In the genomic region with DNA sequence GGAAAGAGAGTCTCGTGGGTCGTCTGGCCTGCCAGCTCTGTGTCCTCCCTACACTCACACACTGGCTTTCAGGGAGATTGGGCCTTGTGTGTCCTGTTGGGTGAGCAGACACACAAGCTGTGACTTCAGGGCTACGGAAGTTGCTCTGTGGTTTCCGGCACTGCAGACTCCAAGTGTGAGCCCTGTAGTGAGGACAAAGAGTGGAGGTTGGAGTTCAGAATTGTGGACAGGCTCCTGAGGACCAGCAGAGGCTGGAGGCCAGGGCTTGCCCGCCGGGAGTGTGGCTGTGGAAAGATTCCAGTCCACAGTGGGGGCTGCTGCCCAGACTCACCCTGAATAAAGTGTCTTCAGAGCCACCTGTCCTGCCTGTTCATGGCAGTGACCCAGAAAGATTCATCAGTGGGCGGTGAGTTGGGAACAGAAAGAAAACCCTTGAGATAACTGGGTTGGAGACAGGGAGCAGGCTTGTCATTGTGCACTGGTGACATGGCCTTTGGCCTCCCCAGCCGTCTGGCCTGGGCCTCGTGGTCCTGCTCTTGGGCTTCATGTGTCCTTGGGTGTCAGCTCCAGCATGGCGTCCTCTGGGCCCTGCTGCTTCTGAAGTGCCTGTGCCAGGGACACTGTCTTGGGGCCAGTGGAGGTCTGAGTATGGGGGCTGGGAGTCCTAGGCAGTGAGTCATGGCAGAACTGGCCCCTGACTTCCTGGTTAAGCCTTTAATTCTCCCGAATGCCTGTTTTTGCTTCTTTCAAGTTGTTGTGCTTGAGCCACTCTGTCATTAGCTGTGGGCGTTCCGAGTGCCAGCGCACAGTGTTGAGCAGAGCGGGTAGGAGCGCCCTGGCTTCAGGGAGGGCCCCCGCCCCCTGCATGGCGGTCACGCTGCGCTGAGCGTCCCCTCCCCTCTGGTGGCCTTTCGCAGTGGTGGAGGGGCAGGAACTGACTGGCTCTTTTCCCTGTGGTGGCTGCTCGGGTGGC, we compare ENCODE assay signal across 1 cellular context.
TF ChIP-seq lines count a peak whose summit lies in the region.

No MANE protein-coding gene starts in this region.

TF ChIP-seq in HepG2, 621 proteins besides CTCF, POLR2A, EP300 and RAD21 (continued from another document):
- TF ChIP-seq, protein P1, sequence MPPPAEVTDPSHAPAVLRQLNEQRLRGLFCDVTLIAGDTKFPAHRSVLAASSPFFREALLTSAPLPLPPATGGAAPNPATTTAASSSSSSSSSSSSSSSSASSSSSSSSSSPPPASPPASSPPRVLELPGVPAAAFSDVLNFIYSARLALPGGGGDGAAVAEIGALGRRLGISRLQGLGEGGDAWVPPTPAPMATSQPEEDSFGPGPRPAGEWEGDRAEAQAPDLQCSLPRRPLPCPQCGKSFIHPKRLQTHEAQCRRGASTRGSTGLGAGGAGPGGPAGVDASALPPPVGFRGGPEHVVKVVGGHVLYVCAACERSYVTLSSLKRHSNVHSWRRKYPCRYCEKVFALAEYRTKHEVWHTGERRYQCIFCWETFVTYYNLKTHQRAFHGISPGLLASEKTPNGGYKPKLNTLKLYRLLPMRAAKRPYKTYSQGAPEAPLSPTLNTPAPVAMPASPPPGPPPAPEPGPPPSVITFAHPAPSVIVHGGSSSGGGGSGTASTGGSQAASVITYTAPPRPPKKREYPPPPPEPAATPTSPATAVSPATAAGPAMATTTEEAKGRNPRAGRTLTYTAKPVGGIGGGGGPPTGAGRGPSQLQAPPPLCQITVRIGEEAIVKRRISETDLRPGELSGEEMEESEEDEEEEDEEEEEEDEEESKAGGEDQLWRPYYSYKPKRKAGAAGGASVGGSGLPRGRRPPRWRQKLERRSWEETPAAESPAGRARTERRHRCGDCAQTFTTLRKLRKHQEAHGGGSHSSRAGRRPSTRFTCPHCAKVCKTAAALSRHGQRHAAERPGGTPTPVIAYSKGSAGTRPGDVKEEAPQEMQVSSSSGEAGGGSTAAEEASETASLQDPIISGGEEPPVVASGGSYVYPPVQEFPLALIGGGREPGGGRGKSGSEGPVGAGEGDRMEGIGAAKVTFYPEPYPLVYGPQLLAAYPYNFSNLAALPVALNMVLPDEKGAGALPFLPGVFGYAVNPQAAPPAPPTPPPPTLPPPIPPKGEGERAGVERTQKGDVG (CRISPR knock-in tag; IDR thresholded peaks at IDR 0.05; ENCODE audit: borderline replicate concordance), result peak; percentile 40; the same call in 1 of the 2 replicates
- TF ChIP-seq, protein P2, sequence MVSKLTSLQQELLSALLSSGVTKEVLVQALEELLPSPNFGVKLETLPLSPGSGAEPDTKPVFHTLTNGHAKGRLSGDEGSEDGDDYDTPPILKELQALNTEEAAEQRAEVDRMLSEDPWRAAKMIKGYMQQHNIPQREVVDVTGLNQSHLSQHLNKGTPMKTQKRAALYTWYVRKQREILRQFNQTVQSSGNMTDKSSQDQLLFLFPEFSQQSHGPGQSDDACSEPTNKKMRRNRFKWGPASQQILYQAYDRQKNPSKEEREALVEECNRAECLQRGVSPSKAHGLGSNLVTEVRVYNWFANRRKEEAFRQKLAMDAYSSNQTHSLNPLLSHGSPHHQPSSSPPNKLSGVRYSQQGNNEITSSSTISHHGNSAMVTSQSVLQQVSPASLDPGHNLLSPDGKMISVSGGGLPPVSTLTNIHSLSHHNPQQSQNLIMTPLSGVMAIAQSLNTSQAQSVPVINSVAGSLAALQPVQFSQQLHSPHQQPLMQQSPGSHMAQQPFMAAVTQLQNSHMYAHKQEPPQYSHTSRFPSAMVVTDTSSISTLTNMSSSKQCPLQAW (CRISPR knock-in tag; IDR thresholded peaks at IDR 0.05), result 0 out of 2 replicates have a peak, but pooled peaks have one; percentile 32
- TF ChIP-seq ZNF224 (CRISPR knock-in tag; IDR thresholded peaks at IDR 0.05) (no peak), ZNF264 (CRISPR knock-in tag; IDR thresholded peaks at IDR 0.05) (no peak), ZFY (CRISPR knock-in tag; IDR thresholded peaks at IDR 0.05) (peak; percentile 50; the same call in 1 of the 2 replicates), ZNF605 (CRISPR knock-in tag; IDR thresholded peaks at IDR 0.05) (0 out of 2 replicates have a peak, but pooled peaks have one; percentile 43), TBX2 (CRISPR knock-in tag; IDR thresholded peaks at IDR 0.05; ENCODE audit: borderline replicate concordance) (0 out of 2 replicates have a peak, but pooled peaks have one; percentile 11), FOSL2 (CRISPR knock-in tag; IDR thresholded peaks at IDR 0.05) (peak; percentile 73), PHB2 (IDR thresholded peaks at IDR 0.05; ENCODE audit: partially characterized antibody) (no peak), NR2C2 (CRISPR knock-in tag; IDR thresholded peaks at IDR 0.05; ENCODE audit: borderline replicate concordance) (0 out of 2 replicates have a peak, but pooled peaks have one; percentile 28), MYC (CRISPR knock-in tag; IDR thresholded peaks at IDR 0.05; ENCODE audit: borderline replicate concordance) (0 out of 2 replicates have a peak, but pooled peaks have one; percentile 62), ZNF724P (CRISPR knock-in tag; IDR thresholded peaks at IDR 0.05; ENCODE audit: borderline replicate concordance) (no peak), HOXA9 (CRISPR knock-in tag; IDR thresholded peaks at IDR 0.05; ENCODE audit: borderline replicate concordance) (no peak), SYNCRIP (IDR thresholded peaks at IDR 0.05; ENCODE audit: insufficient read depth, low read depth, low read length) (no peak), GTF2F1 (IDR thresholded peaks at IDR 0.05; ENCODE audit: low read length) (no peak), KDM1A (CRISPR knock-in tag; IDR thresholded peaks at IDR 0.05) (no peak), ZSCAN22 (CRISPR knock-in tag; IDR thresholded peaks at IDR 0.05) (no peak), HNF4A (CRISPR knock-in tag; IDR thresholded peaks at IDR 0.05) (peak; percentile 69), SIN3A (IDR thresholded peaks at IDR 0.05; ENCODE audit: borderline replicate concordance, low read depth, low read length) (no peak), ELF3 (CRISPR knock-in tag; IDR thresholded peaks at IDR 0.05) (0 out of 2 replicates have a peak, but pooled peaks have one; percentile 47), ZNF292 (CRISPR knock-in tag; IDR thresholded peaks at IDR 0.05; ENCODE audit: borderline replicate concordance, low read depth) (0 out of 2 replicates have a peak, but pooled peaks have one; percentile 21), ZNF468 (CRISPR knock-in tag; IDR thresholded peaks at IDR 0.05) (no peak), ZNF607 (CRISPR knock-in tag; IDR thresholded peaks at IDR 0.05; ENCODE audit: borderline replicate concordance) (0 out of 2 replicates have a peak, but pooled peaks have one; percentile 41), ELF1 (CRISPR knock-in tag; IDR thresholded peaks at IDR 0.05) (0 out of 2 replicates have a peak, but pooled peaks have one; percentile 39), ZNF274 (CRISPR knock-in tag; IDR thresholded peaks at IDR 0.05) (no peak), REL (CRISPR knock-in tag; conservative IDR thresholded peaks at IDR 0.05) (no peak)
- TF ChIP-seq, protein P3, sequence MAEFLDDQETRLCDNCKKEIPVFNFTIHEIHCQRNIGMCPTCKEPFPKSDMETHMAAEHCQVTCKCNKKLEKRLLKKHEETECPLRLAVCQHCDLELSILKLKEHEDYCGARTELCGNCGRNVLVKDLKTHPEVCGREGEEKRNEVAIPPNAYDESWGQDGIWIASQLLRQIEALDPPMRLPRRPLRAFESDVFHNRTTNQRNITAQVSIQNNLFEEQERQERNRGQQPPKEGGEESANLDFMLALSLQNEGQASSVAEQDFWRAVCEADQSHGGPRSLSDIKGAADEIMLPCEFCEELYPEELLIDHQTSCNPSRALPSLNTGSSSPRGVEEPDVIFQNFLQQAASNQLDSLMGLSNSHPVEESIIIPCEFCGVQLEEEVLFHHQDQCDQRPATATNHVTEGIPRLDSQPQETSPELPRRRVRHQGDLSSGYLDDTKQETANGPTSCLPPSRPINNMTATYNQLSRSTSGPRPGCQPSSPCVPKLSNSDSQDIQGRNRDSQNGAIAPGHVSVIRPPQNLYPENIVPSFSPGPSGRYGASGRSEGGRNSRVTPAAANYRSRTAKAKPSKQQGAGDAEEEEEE (CRISPR knock-in tag; IDR thresholded peaks at IDR 0.05; ENCODE audit: borderline replicate concordance), result no peak
- TF ChIP-seq, protein P4, sequence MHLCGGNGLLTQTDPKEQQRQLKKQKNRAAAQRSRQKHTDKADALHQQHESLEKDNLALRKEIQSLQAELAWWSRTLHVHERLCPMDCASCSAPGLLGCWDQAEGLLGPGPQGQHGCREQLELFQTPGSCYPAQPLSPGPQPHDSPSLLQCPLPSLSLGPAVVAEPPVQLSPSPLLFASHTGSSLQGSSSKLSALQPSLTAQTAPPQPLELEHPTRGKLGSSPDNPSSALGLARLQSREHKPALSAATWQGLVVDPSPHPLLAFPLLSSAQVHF (CRISPR knock-in tag; IDR thresholded peaks at IDR 0.05), result no peak
- TF ChIP-seq, protein P5, sequence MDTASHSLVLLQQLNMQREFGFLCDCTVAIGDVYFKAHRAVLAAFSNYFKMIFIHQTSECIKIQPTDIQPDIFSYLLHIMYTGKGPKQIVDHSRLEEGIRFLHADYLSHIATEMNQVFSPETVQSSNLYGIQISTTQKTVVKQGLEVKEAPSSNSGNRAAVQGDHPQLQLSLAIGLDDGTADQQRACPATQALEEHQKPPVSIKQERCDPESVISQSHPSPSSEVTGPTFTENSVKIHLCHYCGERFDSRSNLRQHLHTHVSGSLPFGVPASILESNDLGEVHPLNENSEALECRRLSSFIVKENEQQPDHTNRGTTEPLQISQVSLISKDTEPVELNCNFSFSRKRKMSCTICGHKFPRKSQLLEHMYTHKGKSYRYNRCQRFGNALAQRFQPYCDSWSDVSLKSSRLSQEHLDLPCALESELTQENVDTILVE (CRISPR knock-in tag; IDR thresholded peaks at IDR 0.05), result no peak
- TF ChIP-seq, protein P6, sequence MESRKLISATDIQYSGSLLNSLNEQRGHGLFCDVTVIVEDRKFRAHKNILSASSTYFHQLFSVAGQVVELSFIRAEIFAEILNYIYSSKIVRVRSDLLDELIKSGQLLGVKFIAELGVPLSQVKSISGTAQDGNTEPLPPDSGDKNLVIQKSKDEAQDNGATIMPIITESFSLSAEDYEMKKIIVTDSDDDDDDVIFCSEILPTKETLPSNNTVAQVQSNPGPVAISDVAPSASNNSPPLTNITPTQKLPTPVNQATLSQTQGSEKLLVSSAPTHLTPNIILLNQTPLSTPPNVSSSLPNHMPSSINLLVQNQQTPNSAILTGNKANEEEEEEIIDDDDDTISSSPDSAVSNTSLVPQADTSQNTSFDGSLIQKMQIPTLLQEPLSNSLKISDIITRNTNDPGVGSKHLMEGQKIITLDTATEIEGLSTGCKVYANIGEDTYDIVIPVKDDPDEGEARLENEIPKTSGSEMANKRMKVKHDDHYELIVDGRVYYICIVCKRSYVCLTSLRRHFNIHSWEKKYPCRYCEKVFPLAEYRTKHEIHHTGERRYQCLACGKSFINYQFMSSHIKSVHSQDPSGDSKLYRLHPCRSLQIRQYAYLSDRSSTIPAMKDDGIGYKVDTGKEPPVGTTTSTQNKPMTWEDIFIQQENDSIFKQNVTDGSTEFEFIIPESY (CRISPR knock-in tag; IDR thresholded peaks at IDR 0.05), result peak; percentile 75
- TF ChIP-seq, protein P7, sequence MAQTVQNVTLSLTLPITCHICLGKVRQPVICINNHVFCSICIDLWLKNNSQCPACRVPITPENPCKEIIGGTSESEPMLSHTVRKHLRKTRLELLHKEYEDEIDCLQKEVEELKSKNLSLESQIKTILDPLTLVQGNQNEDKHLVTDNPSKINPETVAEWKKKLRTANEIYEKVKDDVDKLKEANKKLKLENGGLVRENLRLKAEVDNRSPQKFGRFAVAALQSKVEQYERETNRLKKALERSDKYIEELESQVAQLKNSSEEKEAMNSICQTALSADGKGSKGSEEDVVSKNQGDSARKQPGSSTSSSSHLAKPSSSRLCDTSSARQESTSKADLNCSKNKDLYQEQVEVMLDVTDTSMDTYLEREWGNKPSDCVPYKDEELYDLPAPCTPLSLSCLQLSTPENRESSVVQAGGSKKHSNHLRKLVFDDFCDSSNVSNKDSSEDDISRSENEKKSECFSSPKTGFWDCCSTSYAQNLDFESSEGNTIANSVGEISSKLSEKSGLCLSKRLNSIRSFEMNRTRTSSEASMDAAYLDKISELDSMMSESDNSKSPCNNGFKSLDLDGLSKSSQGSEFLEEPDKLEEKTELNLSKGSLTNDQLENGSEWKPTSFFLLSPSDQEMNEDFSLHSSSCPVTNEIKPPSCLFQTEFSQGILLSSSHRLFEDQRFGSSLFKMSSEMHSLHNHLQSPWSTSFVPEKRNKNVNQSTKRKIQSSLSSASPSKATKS (CRISPR knock-in tag; IDR thresholded peaks at IDR 0.05), result no peak
- TF ChIP-seq, protein P8, sequence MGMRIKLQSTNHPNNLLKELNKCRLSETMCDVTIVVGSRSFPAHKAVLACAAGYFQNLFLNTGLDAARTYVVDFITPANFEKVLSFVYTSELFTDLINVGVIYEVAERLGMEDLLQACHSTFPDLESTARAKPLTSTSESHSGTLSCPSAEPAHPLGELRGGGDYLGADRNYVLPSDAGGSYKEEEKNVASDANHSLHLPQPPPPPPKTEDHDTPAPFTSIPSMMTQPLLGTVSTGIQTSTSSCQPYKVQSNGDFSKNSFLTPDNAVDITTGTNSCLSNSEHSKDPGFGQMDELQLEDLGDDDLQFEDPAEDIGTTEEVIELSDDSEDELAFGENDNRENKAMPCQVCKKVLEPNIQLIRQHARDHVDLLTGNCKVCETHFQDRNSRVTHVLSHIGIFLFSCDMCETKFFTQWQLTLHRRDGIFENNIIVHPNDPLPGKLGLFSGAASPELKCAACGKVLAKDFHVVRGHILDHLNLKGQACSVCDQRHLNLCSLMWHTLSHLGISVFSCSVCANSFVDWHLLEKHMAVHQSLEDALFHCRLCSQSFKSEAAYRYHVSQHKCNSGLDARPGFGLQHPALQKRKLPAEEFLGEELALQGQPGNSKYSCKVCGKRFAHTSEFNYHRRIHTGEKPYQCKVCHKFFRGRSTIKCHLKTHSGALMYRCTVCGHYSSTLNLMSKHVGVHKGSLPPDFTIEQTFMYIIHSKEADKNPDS (CRISPR knock-in tag; IDR thresholded peaks at IDR 0.05), result no peak
- TF ChIP-seq, protein P9, sequence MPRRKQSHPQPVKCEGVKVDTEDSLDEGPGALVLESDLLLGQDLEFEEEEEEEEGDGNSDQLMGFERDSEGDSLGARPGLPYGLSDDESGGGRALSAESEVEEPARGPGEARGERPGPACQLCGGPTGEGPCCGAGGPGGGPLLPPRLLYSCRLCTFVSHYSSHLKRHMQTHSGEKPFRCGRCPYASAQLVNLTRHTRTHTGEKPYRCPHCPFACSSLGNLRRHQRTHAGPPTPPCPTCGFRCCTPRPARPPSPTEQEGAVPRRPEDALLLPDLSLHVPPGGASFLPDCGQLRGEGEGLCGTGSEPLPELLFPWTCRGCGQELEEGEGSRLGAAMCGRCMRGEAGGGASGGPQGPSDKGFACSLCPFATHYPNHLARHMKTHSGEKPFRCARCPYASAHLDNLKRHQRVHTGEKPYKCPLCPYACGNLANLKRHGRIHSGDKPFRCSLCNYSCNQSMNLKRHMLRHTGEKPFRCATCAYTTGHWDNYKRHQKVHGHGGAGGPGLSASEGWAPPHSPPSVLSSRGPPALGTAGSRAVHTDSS (CRISPR knock-in tag; conservative IDR thresholded peaks at IDR 0.05), result no peak
